Comparison of ENCODE assay signal across 13 cellular contexts in the genomic region with DNA sequence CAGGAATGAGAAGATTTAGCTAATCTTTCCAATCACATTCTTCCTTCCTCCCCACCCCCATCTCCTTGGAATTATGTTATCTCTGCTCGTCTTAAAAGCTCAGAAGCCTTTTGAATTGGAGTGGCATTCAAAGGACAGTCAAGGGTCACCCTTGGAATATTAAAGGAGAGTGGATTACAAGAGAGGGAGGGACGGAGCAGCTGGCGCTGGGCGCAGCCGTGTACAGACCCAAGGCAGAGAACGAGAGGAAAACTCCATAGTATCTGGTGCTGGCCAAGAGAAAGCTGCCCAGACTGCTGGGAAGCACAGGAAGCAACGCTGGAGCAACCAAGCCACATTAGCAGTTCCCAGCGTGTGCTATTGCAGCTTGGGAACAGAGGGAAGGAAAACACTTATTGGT.
A peak's percentile ranks its signal among the peaks of the same experiment; 100 is the strongest.
DNase-seq lines count a peak whose midpoint lies in the region; ATAC-seq and TF ChIP-seq lines count a peak whose summit lies in the region.
"Had no signal": no experiment of that assay in that cellular context is flagged by ENCODE, and none has a peak within 500 bp of the region (broad histone marks: within the 10 kb centered on the region; RNA-seq: fewer than 3 reads in every experiment).

No MANE protein-coding gene starts in this region.

- peak overlapping the region; percentile 39 for H3K4me3 Mint-ChIP-seq in type B pancreatic cell
- H3K4me3 Mint-ChIP-seq: IgD-negative memory B cell had no signal

- H3K4me2 ChIP-seq in SK-N-SH, result no peak overlapping the region

- H4K20me1 ChIP-seq in SK-N-SH (ENCODE audit: insufficient read depth), result no peaks in the 10 kb centered on the region

- no peaks in the 10 kb centered on the region for H3K9me3 Mint-ChIP-seq in type B pancreatic cell
- H3K9me3 Mint-ChIP-seq: IgD-negative memory B cell had no signal

- H3K9me2 ChIP-seq in SK-N-SH, result no peaks in the 10 kb centered on the region

- H3K4me1 Mint-ChIP-seq in type B pancreatic cell (ENCODE audit: unreplicated experiment), result peaks cover 5% of the 10 kb centered on the region

- H3K27ac Mint-ChIP-seq in type B pancreatic cell, result no peak overlapping the region
- H3K27ac Mint-ChIP-seq: IgD-negative memory B cell had no signal

- no peaks in the 10 kb centered on the region for H3K4me1 ChIP-seq in SK-N-SH (ENCODE audit: control insufficient read depth in 1 of 2, insufficient read depth in 2 of 2, low read depth in 1 of 2, low read length in 1 of 2)

- H3K27me3 Mint-ChIP-seq in type B pancreatic cell, result no peaks in the 10 kb centered on the region

- DNase-seq in SK-N-SH (no peak), SHP77 treated with DMSO at 0.1 percent for 48 hours (lab: John Stamatoyannopoulos, UW) (peak; percentile 83), type B pancreatic cell (ENCODE audit: extremely low spot score, unreplicated experiment) (no peak), AG08396 (ENCODE audit: low spot score) (no peak)
- DNase-seq: ACHN; activated CD4-positive, CD25-positive, alpha-beta regulatory T cell; effector CD4-positive, alpha-beta T cell; OCI-M1 had no signal

- H3K4me3 ChIP-seq in SK-N-SH (ENCODE audit: low read depth in 2 of 2, low read length in 1 of 2), result no peak overlapping the region

- no peak for TF ChIP-seq CTCF in SK-N-SH (IDR thresholded peaks at IDR 0.05)
- TF ChIP-seq CTCF in type B pancreatic cell (conservative IDR thresholded peaks at IDR 0.05), result no peak

- no peaks in the 10 kb centered on the region for H3F3A ChIP-seq in SK-N-SH (replicated peaks; ENCODE audit: insufficient read depth)

- no peaks in the 10 kb centered on the region for H3K36me3 Mint-ChIP-seq in type B pancreatic cell

- ATAC-seq in SK-N-SH treated with all-trans-retinoic acid at 6 μM for 48 hours (peak; percentile 45), HG02884 (IDR thresholded peaks at IDR 0.05; ENCODE audit: unreplicated experiment) (no peak), HG02885 (IDR thresholded peaks at IDR 0.05; ENCODE audit: poor library complexity, unreplicated experiment) (no peak)

- no peak overlapping the region for H3K9ac ChIP-seq in SK-N-SH

- WGBS in SK-N-SH (ENCODE audit: low lambda C conversion rate), result 10% methylated on average over 8 of the region's 8 CpGs

- no peak overlapping the region for H3K27ac ChIP-seq in SK-N-SH (ENCODE audit: low read depth in 2 of 2, low read length in 1 of 2)
- H3K27ac ChIP-seq in layer of hippocampus (ENCODE audit: low read depth, low read length), result peak overlapping the region; percentile 25

- TF ChIP-seq RAD21 in SK-N-SH (IDR thresholded peaks at IDR 0.05; ENCODE audit: low read length), result no peak

- POLR2A ChIA-PET in SK-N-SH (lab: Yijun Ruan, JAX), result no interaction called here

- no peak overlapping the region for H2AFZ ChIP-seq in SK-N-SH (ENCODE audit: low read depth)

- H3K27me3 ChIP-seq in SK-N-SH (ENCODE audit: insufficient read depth) (peaks cover 6% of the 10 kb centered on the region), layer of hippocampus (ENCODE audit: control insufficient read depth, insufficient read depth, low read length) (no peaks in the 10 kb centered on the region)

- CTCF ChIA-PET in SK-N-SH (lab: Yijun Ruan, JAX), result interaction anchor here (0.6 to 1.2 kb wide), 2 partner anchors 12 to 675 kb away, joined by 3 to 5 read pairs; no protein-coding TSS in a partner anchor

- no peak for TF ChIP-seq EP300 in SK-N-SH (IDR thresholded peaks at IDR 0.05; ENCODE audit: borderline replicate concordance in 1 of 2, low read depth in 1 of 2, low read length in 1 of 2)

- no peaks in the 10 kb centered on the region for H3K79me2 ChIP-seq in SK-N-SH (ENCODE audit: insufficient read depth)

- H3K9me3 ChIP-seq in SK-N-SH, result no peaks in the 10 kb centered on the region

- no peaks in the 10 kb centered on the region for H3K36me3 ChIP-seq in SK-N-SH (replicated peaks in 1 of 2; ENCODE audit: control insufficient read depth in 1 of 2, insufficient read depth in 2 of 2, low read length in 1 of 2)

TF ChIP-seq in SK-N-SH treated with all-trans-retinoic acid at 6 μM for 48 hours, 23 proteins besides CTCF, POLR2A, EP300 and RAD21:
- TF ChIP-seq BACH2 (CRISPR knock-in tag; IDR thresholded peaks at IDR 0.05; ENCODE audit: borderline replicate concordance), result no peak

TF ChIP-seq in SK-N-SH, 30 proteins besides CTCF, POLR2A, EP300 and RAD21:
- TF ChIP-seq RFX5 (IDR thresholded peaks at IDR 0.05; ENCODE audit: low read length) (no peak), ELF1 (IDR thresholded peaks at IDR 0.05) (no peak), SIN3A (IDR thresholded peaks at IDR 0.05; ENCODE audit: borderline replicate concordance, low read depth, low read length) (no peak), GATA2 (CRISPR knock-in tag; IDR thresholded peaks at IDR 0.05) (no peak), EZH2phosphoT487 (IDR thresholded peaks at IDR 0.05; ENCODE audit: borderline replicate concordance, low read depth) (no peak), TCF12 (IDR thresholded peaks at IDR 0.05) (no peak), YY1 (IDR thresholded peaks at IDR 0.05; ENCODE audit: low read depth) (no peak)
- TF ChIP-seq, protein P1, sequence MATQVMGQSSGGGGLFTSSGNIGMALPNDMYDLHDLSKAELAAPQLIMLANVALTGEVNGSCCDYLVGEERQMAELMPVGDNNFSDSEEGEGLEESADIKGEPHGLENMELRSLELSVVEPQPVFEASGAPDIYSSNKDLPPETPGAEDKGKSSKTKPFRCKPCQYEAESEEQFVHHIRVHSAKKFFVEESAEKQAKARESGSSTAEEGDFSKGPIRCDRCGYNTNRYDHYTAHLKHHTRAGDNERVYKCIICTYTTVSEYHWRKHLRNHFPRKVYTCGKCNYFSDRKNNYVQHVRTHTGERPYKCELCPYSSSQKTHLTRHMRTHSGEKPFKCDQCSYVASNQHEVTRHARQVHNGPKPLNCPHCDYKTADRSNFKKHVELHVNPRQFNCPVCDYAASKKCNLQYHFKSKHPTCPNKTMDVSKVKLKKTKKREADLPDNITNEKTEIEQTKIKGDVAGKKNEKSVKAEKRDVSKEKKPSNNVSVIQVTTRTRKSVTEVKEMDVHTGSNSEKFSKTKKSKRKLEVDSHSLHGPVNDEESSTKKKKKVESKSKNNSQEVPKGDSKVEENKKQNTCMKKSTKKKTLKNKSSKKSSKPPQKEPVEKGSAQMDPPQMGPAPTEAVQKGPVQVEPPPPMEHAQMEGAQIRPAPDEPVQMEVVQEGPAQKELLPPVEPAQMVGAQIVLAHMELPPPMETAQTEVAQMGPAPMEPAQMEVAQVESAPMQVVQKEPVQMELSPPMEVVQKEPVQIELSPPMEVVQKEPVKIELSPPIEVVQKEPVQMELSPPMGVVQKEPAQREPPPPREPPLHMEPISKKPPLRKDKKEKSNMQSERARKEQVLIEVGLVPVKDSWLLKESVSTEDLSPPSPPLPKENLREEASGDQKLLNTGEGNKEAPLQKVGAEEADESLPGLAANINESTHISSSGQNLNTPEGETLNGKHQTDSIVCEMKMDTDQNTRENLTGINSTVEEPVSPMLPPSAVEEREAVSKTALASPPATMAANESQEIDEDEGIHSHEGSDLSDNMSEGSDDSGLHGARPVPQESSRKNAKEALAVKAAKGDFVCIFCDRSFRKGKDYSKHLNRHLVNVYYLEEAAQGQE (IDR thresholded peaks at IDR 0.05; ENCODE audit: low read depth, low read length), result no peak
